ENCODE assay signal across 8 cellular contexts in the genomic region with DNA sequence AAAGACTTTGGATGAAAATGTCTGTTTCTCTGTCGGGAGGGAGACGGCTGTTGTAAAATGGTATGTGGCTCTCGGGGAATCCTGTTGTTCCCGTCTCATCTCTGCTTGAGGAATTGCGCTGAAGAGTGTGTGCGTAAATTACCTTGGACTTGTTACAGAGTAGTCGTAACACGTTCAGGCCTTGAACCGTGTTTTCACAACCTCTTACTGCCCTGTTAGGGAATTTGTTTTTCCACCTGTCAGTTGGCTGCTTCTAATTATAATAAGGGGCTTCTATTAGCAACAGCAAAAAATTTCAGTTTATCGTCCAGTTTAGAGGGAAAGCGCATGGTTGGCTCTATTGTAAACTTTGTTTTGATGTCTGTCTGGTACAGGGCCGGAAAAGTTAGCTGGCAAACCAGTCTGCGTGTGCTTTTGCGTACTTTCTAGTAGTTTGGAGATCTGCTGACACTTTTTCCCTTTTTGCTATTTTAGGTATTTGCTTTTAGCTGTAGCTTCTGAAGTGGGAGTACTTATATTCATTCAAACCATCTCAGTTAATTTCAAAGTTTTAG. TPM values are rescaled to one million over a fixed set of nuclear protein-coding genes. Genes with fewer than 3 reads are reported as not detected.
A peak's percentile ranks its signal among the peaks of the same experiment; 100 is the strongest.
DNase-seq lines count a peak whose midpoint lies in the region; ATAC-seq and TF ChIP-seq lines count a peak whose summit lies in the region.

No MANE protein-coding gene starts in this region.

- intact Hi-C loops in Right ventricle myocardium superior (cut with DNase I): loop anchor here (5.0 kb wide), 2 partner anchors 69 to 91 kb away; no protein-coding TSS in a partner anchor

- no peaks in the 10 kb centered on the region for H3K9me3 Mint-ChIP-seq in activated CD8-positive, alpha-beta T cell treated with anti-CD3 and anti-CD28 coated beads, Interleukin-2, amount 10 ng/mL, durations not matched to agents 7 days and 5 days (ENCODE audit: insufficient read depth)

- peak overlapping the region; percentile 80 for H3K4me2 ChIP-seq in KMS-11

- H3K36me3 ChIP-seq in BJ (ENCODE audit: control insufficient read depth, insufficient read depth, low read length) (no peaks in the 10 kb centered on the region), KMS-11 (ENCODE audit: insufficient read depth) (no peaks in the 10 kb centered on the region)

- H3K36me3 Mint-ChIP-seq in activated CD8-positive, alpha-beta T cell treated with anti-CD3 and anti-CD28 coated beads, Interleukin-2, amount 10 ng/mL, durations not matched to agents 7 days and 5 days (ENCODE audit: low read depth): peaks cover 7% of the 10 kb centered on the region

- peaks cover 29% of the 10 kb centered on the region for H3K4me1 Mint-ChIP-seq in activated CD8-positive, alpha-beta T cell treated with anti-CD3 and anti-CD28 coated beads, Interleukin-2, amount 10 ng/mL, durations not matched to agents 7 days and 5 days (ENCODE audit: low read depth)

- CTCF ChIA-PET in BJ (lab: Yijun Ruan, JAX): interaction anchor here (0.8 to 1.1 kb wide), 2 partner anchors 71 to 430 kb away, joined by 4 read pairs; no protein-coding TSS in a partner anchor
- CTCF ChIA-PET in activated CD8-positive, alpha-beta T cell treated with anti-CD3 and anti-CD28 coated beads, Interleukin-2, amount 10 ng/mL, durations not matched to agents 7 days and 5 days (lab: Charles Lee): interaction anchor here (0.8 to 1.3 kb wide), 3 partner anchors 16 to 98 kb away, joined by 3 to 4 read pairs (median 4); no protein-coding TSS in a partner anchor

- peak overlapping the region; percentile 90 for H3K4me3 Mint-ChIP-seq in activated CD8-positive, alpha-beta T cell treated with anti-CD3 and anti-CD28 coated beads, Interleukin-2, amount 10 ng/mL, durations not matched to agents 7 days and 5 days

- peak overlapping the region; percentile 50; the same call in 1 of the 2 replicates for H2AFZ ChIP-seq in KMS-11 (ENCODE audit: low read depth)

- peak overlapping the region; percentile 85 for H3K4me3 ChIP-seq in BJ (ENCODE audit: low read depth, low read length)
- H3K4me3 ChIP-seq in KMS-11 (IDR thresholded peaks at IDR 0.05; ENCODE audit: insufficient read depth, low read depth, low read length): no peak overlapping the region

- no peaks in the 10 kb centered on the region for H3K27me3 ChIP-seq in BJ (ENCODE audit: control insufficient read depth, insufficient read depth, low read length)
- H3K27me3 ChIP-seq in KMS-11 (ENCODE audit: insufficient read depth, low read depth): no peaks in the 10 kb centered on the region

- POLR2A ChIA-PET in BJ (lab: Charles Lee): no interaction called here
- POLR2A ChIA-PET in activated CD8-positive, alpha-beta T cell treated with anti-CD3 and anti-CD28 coated beads, Interleukin-2, amount 10 ng/mL, durations not matched to agents 7 days and 5 days (lab: Charles Lee): interaction anchor here (0.8 to 1.6 kb wide), 3 partner anchors 97 to 464 kb away, joined by 3 to 4 read pairs (median 4); partner anchors contain the start of gene CSTF3

- TF ChIP-seq CTCF in BJ (IDR thresholded peaks at IDR 0.05; ENCODE audit: insufficient read depth, low read depth, low read length) (no peak), KMS-11 (conservative IDR thresholded peaks at IDR 0.05; ENCODE audit: low read depth, low read length) (no peak)

- DNase-seq in BJ (ENCODE audit: low read depth) (no peak), Right ventricle myocardium superior (no peak), putamen (ENCODE audit: low spot score) (peak; percentile 46), NCI-H2107 treated with DMSO at 0.1 percent for 48 hours (lab: John Stamatoyannopoulos, UW; ENCODE audit: unreplicated experiment) (no peak)
- no peak for DNase-seq in activated CD8-positive, alpha-beta T cell treated with anti-CD3 and anti-CD28 coated beads, Interleukin-2, amount 10 ng/mL, durations not matched to agents 7 days and 5 days
- no peak for DNase-seq in effector CD8-positive, alpha-beta T cell (lab: John Stamatoyannopoulos, UW)

- H3K27ac Mint-ChIP-seq in activated CD8-positive, alpha-beta T cell treated with anti-CD3 and anti-CD28 coated beads, Interleukin-2, amount 10 ng/mL, durations not matched to agents 7 days and 5 days: peak overlapping the region; percentile 96

- ATAC-seq in GM19438 (IDR thresholded peaks at IDR 0.05; ENCODE audit: low read depth, unreplicated experiment) (peak; percentile 14), Right ventricle myocardium superior (ENCODE audit: poor library complexity) (peak; percentile 28)
- peak; percentile 2 for ATAC-seq in activated CD8-positive, alpha-beta T cell treated with anti-CD3 and anti-CD28 coated beads, Interleukin-2, amount 10 ng/mL, durations not matched to agents 7 days and 5 days

- H3K9ac ChIP-seq in KMS-11: peak overlapping the region; percentile 99

- H3K4me1 ChIP-seq in KMS-11 (ENCODE audit: low read depth, poor library complexity, severe bottlenecking): peaks cover 39% of the 10 kb centered on the region

- peaks cover 64% of the 10 kb centered on the region for H3K79me2 ChIP-seq in KMS-11 (ENCODE audit: insufficient read depth, low read depth)

- peak overlapping the region; percentile 98 for H3K27ac ChIP-seq in KMS-11

- peaks cover 5% of the 10 kb centered on the region; the same call in 1 of the 2 replicates for H4K20me1 ChIP-seq in KMS-11 (ENCODE audit: insufficient read depth)

- no peaks in the 10 kb centered on the region for H3K27me3 Mint-ChIP-seq in activated CD8-positive, alpha-beta T cell treated with anti-CD3 and anti-CD28 coated beads, Interleukin-2, amount 10 ng/mL, durations not matched to agents 7 days and 5 days (ENCODE audit: low read depth)

RNA-seq across cellular contexts. Expression of gene HIPK3, which starts 1.5 kb away (rescaled TPM):
- 18.9 and 26.3 TPM in 2 replicates for polyA plus RNA-seq in BJ (2011; rRNA removed)
- 78.6 and 91.4 TPM in 2 replicates for polyA minus RNA-seq in BJ (2011; rRNA and poly(A)+ RNA removed)
- total RNA-seq in activated CD8-positive, alpha-beta T cell treated with anti-CD3 and anti-CD28 coated beads, Interleukin-2, amount 10 ng/mL, durations not matched to agents 7 days and 5 days: 10 to 100 TPM; 36.9 to 37.7 TPM
- 294 TPM for total RNA-seq in Right ventricle myocardium superior
